Comparison of ENCODE assay signal across 8 cellular contexts in the genomic region with DNA sequence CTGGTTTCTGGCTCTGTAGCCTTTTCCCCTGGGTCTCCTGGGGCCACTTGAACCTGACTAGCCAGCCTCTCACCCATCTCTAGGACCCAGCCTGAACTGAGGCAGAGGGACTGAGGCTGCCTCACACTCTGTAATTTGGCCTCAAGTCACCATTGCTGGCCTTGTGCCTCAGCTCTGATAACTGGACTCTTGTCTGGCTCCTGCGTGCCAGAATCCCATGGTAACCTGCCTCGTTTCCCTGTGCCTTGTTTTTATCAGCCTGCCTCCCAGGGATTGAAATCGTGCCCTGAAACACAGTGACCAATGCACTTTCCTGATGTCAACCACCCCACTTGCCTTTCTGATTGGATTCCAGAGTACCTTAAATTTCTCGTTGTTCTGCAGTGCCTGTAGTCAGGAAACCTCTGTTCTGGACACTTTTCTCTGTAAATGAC. TPM values are rescaled to one million over a fixed set of nuclear protein-coding genes. Genes with fewer than 3 reads are reported as not detected.
DNase-seq lines count a peak whose midpoint lies in the region; ATAC-seq and TF ChIP-seq lines count a peak whose summit lies in the region.

No MANE protein-coding gene starts in this region.

- H3K79me2 ChIP-seq in GM23248 (ENCODE audit: insufficient read depth), result peaks cover 58% of the 10 kb centered on the region

- no peaks in the 10 kb centered on the region for H3K27me3 ChIP-seq in GM23248 (replicated peaks; ENCODE audit: insufficient read depth)
- H3K27me3 ChIP-seq in right atrium auricular region, result no peaks in the 10 kb centered on the region
- no peaks in the 10 kb centered on the region for H3K27me3 ChIP-seq in gastrocnemius medialis

- H3K9me3 ChIP-seq in GM23248 (ENCODE audit: low read depth) (no peaks in the 10 kb centered on the region), right atrium auricular region (no peaks in the 10 kb centered on the region), gastrocnemius medialis (no peaks in the 10 kb centered on the region)

- DNase-seq in GM23248 (peak; percentile 76), right atrium auricular region (ENCODE audit: low spot score) (peak; percentile 95), gastrocnemius medialis (peak; percentile 71 to 85), NCI-H748 (lab: John Stamatoyannopoulos, UW; ENCODE audit: unreplicated experiment) (no peak), glomerular visceral epithelial cell (ENCODE audit: extremely low spot score) (no peak)

- peaks cover 72% of the 10 kb centered on the region for H3F3A ChIP-seq in GM23248 (ENCODE audit: insufficient read depth)

- intact Hi-C loops in gastrocnemius medialis (cut with DNase I; ENCODE audit: low total_unique reads), result no loop called here

- no peaks in the 10 kb centered on the region for H4K20me1 ChIP-seq in GM23248 (ENCODE audit: insufficient read depth)

- H3K36me3 ChIP-seq in GM23248 (ENCODE audit: low read depth) (no peaks in the 10 kb centered on the region), right atrium auricular region (no peaks in the 10 kb centered on the region), gastrocnemius medialis (no peaks in the 10 kb centered on the region)

- peak overlapping the region; percentile 38 for H3K4me2 ChIP-seq in GM23248 (ENCODE audit: unreplicated experiment)

- peaks cover 69% of the 10 kb centered on the region for H3K4me1 ChIP-seq in GM23248 (ENCODE audit: insufficient read depth)
- peaks cover 0 to 89% of the 10 kb centered on the region in 2 donors for H3K4me1 ChIP-seq in right atrium auricular region
- peaks cover 60 to 76% of the 10 kb centered on the region in 2 donors for H3K4me1 ChIP-seq in gastrocnemius medialis

- no peak overlapping the region for H3K4me3 ChIP-seq in GM23248
- H3K4me3 ChIP-seq in right atrium auricular region, result no peak overlapping the region
- H3K4me3 ChIP-seq in gastrocnemius medialis, result no peak overlapping the region

- in situ Hi-C loops in GM23248 (cut with MboI), result no loop called here
- in situ Hi-C loops in gastrocnemius medialis (cut with MboI; ENCODE audit: low sequenced_read_pairs in 4 of 4), result no loop called here

- H3K27ac ChIP-seq in GM23248 (peak overlapping the region; percentile 91), adipose tissue (ENCODE audit: low read depth, low read length) (peak overlapping the region; percentile 94), right atrium auricular region (peak overlapping the region; percentile 82 to 93), gastrocnemius medialis (peak overlapping the region; percentile 69 to 84 (median 76))

- TF ChIP-seq POLR2A in gastrocnemius medialis (IDR thresholded peaks at IDR 0.05), result no peak

- H3K9me2 ChIP-seq in GM23248 (ENCODE audit: insufficient read depth), result no peaks in the 10 kb centered on the region

- peak overlapping the region; percentile 55 for H3K9ac ChIP-seq in GM23248

- peak; percentile 67 for ATAC-seq in gastrocnemius medialis
- ATAC-seq in GM18861 (IDR thresholded peaks at IDR 0.05; ENCODE audit: unreplicated experiment), result no peak
- ATAC-seq in GM19395 (IDR thresholded peaks at IDR 0.05; ENCODE audit: unreplicated experiment), result no peak

- 7 to 17% methylated on average over 4 of the region's 4 CpGs for WGBS in GM23248 (ENCODE audit: low coverage in 1 of 2, low lambda C conversion rate in 2 of 2, missing lambda C conversion rate in 2 of 2), 2 experiments
- 11 to 25% (median 22%) methylated on average over 4 of the region's 4 CpGs for WGBS in adipose tissue, 3 donors

- TF ChIP-seq CTCF in right atrium auricular region (IDR thresholded peaks at IDR 0.05) (no peak), gastrocnemius medialis (IDR thresholded peaks at IDR 0.05 in 4 of 5, conservative IDR thresholded peaks at IDR 0.05 in 1 of 5) (no peak)

- no peak overlapping the region for H2AFZ ChIP-seq in GM23248

RNA-seq across cellular contexts. Expression of gene CRTC3, which starts 27.9 kb away (rescaled TPM):
- total RNA-seq in GM23248 (2014; rRNA removed; shearing (Covaris generic)), result 15.7 and 18.6 TPM in 2 replicates
- polyA plus RNA-seq in GM23248 (2016; fragmentation: Nextera tagmentation; extraction: Ambion mirVana) (16.9 and 18.1 TPM in 2 replicates), adipose tissue (10 to 100 TPM in 2 of 3 donors, 1 to 10 TPM in 1; 6.4 to 24.0 (median 15.4) TPM)
- total RNA-seq in right atrium auricular region (10 to 100 TPM; 26.4 to 32.5 TPM), gastrocnemius medialis (10 to 100 TPM; 20.7 to 41.4 (median 30.5) TPM)

Comparison
In these comparisons a context has a peak if more than half of its experiments do, and no peak if none do; other contexts are left out.
1. DNase-seq: peak in GM23248 (single experiment), right atrium auricular region (single experiment) and gastrocnemius medialis (2 of 2); none in NCI-H748 (single experiment) and glomerular visceral epithelial cell (single experiment).
2. ATAC-seq: peak in gastrocnemius medialis (2 of 2); none in GM18861 (single experiment) and GM19395 (single experiment).
3. Peak in every context shown above with its lines, with median percentiles within 50 percentile points of each other: H3K27ac ChIP-seq.